ENCODE assay signal across 8 cellular contexts in genomic region chr22:40950888-40951794, GRCh38. TPM values are rescaled to one million over a fixed set of nuclear protein-coding genes. Genes with fewer than 3 reads are reported as not detected.
DNase-seq lines count a peak whose midpoint lies in the region; ATAC-seq and TF ChIP-seq lines count a peak whose summit lies in the region.

Gene RBX1, plus strand, starts transcription at chr22:40951378. Its CDS starts 21 bp downstream, at chr22:40951399.

- intact Hi-C loops in activated B cell treated with CpG ODN at 0.5 μM for 24 hours (cut with micrococcal nuclease), result loop anchor here (1.0 to 10.0 kb wide), 11 partner anchors 8 to 984 kb away; partner anchors contain the start of genes L3MBTL2, RANGAP1, SLC25A17 and ST13

- DNase-seq in AG04449 (ENCODE audit: low read depth, low spot score) (peak; percentile 91), NCI-H226 (peak; percentile 84), activated B cell treated with CpG ODN at 0.5 μM for 24 hours (peak; percentile 96), caudate nucleus (lab: John Stamatoyannopoulos, UW) (peak; percentile 89 to 100 (median 98)), immature natural killer cell (peak; percentile 99 to 100 (median 100)), smooth muscle cell of the brain vasculature (ENCODE audit: low read depth, low spot score) (peak; percentile 96)

- H3K27ac Mint-ChIP-seq in activated B cell treated with CpG ODN at 0.5 μM for 24 hours (peak within 1 kb of the TSS; percentile 100), immature natural killer cell (peak within 1 kb of the TSS; percentile 95 to 99 (median 99))

- ATAC-seq in GM18909 (IDR thresholded peaks at IDR 0.05; ENCODE audit: poor library complexity, unreplicated experiment), result peak; percentile 78
- ATAC-seq in HG03175 (IDR thresholded peaks at IDR 0.05; ENCODE audit: unreplicated experiment), result peak; percentile 79
- ATAC-seq in activated B cell treated with CpG ODN at 0.5 μM for 24 hours (ENCODE audit: low read depth), result peak; percentile 83

- H3K4me3 ChIP-seq in AG04449 (ENCODE audit: low read depth, low read length), result peak within 1 kb of the TSS; percentile 92

- CTCF ChIA-PET in AG04449 (lab: Yijun Ruan, JAX) (interaction anchor here (0.7 to 3.2 kb wide), 4 partner anchors 29 to 286 kb away, joined by 3 to 21 read pairs (median 4); no protein-coding TSS in a partner anchor), activated B cell treated with CpG ODN at 0.5 μM for 24 hours (lab: Charles Lee) (interaction anchor here (0.8 to 2.7 kb wide), 5 partner anchors 27 to 350 kb away, joined by 3 to 21 read pairs (median 4); partner anchors contain the start of genes EP300 and ZC3H7B)

- peak within 1 kb of the TSS; percentile 100 for H3K4me3 Mint-ChIP-seq in activated B cell treated with CpG ODN at 0.5 μM for 24 hours
- peak within 1 kb of the TSS; percentile 97 to 100 (median 98) for H3K4me3 Mint-ChIP-seq in immature natural killer cell

- H3K36me3 Mint-ChIP-seq in activated B cell treated with CpG ODN at 0.5 μM for 24 hours (ENCODE audit: low read depth) (peaks cover 38% of the 10 kb centered on the region), immature natural killer cell (peaks cover 0 to 3% (median 0%) of the 10 kb centered on the region in 3 donors)

- H3K27me3 Mint-ChIP-seq in activated B cell treated with CpG ODN at 0.5 μM for 24 hours, result no peaks in the 10 kb centered on the region
- H3K27me3 Mint-ChIP-seq in immature natural killer cell (ENCODE audit: low read depth in 3 of 3), result peaks cover 10 to 17% (median 14%) of the 10 kb centered on the region in 3 donors

- H3K9me3 Mint-ChIP-seq in activated B cell treated with CpG ODN at 0.5 μM for 24 hours (no peaks in the 10 kb centered on the region), immature natural killer cell (no peaks in the 10 kb centered on the region)

- H3K4me1 Mint-ChIP-seq in activated B cell treated with CpG ODN at 0.5 μM for 24 hours, result peaks cover 30% of the 10 kb centered on the region
- H3K4me1 Mint-ChIP-seq in immature natural killer cell, result peaks cover 25 to 46% of the 10 kb centered on the region in 2 donors

- TF ChIP-seq CTCF in AG04449 (IDR thresholded peaks at IDR 0.05; ENCODE audit: insufficient read depth, low read length, missing control alignments) (no peak), activated B cell treated with CpG ODN at 0.5 μM for 24 hours (IDR thresholded peaks at IDR 0.05) (no peak)

- peak within 1 kb of the TSS; percentile 99 for H3K27ac ChIP-seq in caudate nucleus (ENCODE audit: low read depth, low read length)

- POLR2A ChIA-PET in AG04449 (lab: Yijun Ruan, JAX), result interaction anchor here (0.7 to 2.8 kb wide), 6 partner anchors 9 to 172 kb away, joined by 3 to 18 read pairs (median 4); partner anchors contain the start of genes EP300 and ST13
- POLR2A ChIA-PET in activated B cell treated with CpG ODN at 0.5 μM for 24 hours (lab: Charles Lee), result interaction anchor here (0.5 to 4.6 kb wide), 45 partner anchors 8 to 1096 kb away, joined by 3 to 245 read pairs (median 4); partner anchors contain the start of genes EP300, PHF5A, RANGAP1 and ST13

RNA-seq across cellular contexts. Expression of gene RBX1, which starts in this region (rescaled TPM):
- 78.6 and 78.9 TPM in 2 replicates for total RNA-seq in activated B cell treated with CpG ODN at 0.5 μM for 24 hours
- 100 to 1,000 TPM; 117 to 216 (median 139) TPM for polyA plus RNA-seq in immature natural killer cell

Comparison
In these comparisons a context has a peak if more than half of its experiments do, and no peak if none do; other contexts are left out.
1. Peak in every context shown above with its lines: DNase-seq, ATAC-seq, H3K4me3 ChIP-seq and H3K27ac ChIP-seq.